Comparison of ENCODE assay signal across 1 cellular context in the genomic region with DNA sequence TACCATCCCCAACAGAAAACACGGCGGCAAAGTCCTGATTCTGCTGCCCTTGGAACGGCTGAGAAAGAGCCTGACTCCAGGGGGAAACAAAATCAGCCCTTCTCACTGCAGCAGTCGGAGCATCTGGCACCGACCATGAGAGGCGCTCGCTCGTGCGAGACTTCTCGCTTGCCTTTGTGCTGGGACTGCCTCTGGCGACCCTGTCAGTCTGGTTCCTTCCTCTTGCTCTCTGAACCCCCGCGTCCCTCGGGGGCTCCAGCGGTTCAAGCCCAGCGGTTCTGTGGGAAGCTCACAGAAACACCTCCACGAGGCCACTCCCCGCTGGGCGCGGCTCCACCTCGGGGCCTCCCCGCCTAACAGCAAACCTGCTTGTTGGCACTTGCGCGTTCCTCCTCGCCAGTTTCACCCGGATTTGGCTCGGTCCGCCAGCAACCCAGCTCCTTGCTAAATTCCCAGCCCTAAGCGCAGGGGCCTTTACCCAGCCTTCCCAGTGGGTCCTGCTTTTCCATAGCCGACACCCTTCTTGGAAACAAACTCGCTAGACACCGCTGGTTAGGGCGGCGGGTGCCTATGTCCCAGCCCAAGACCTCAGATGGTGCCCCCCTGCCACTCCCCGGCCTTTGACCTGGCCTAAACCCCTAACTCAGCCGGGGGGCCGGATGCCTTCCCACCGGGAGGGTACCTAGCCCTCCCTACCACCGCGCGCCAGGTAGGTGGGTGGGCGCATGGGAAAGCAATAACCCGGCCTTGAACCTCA.
TF ChIP-seq lines count a peak whose summit lies in the region.

No MANE protein-coding gene starts in this region.

TF ChIP-seq in HEK293, 187 proteins besides CTCF, POLR2A, EP300 and RAD21 (continued from another document and continues in another):
- TF ChIP-seq, protein P1, sequence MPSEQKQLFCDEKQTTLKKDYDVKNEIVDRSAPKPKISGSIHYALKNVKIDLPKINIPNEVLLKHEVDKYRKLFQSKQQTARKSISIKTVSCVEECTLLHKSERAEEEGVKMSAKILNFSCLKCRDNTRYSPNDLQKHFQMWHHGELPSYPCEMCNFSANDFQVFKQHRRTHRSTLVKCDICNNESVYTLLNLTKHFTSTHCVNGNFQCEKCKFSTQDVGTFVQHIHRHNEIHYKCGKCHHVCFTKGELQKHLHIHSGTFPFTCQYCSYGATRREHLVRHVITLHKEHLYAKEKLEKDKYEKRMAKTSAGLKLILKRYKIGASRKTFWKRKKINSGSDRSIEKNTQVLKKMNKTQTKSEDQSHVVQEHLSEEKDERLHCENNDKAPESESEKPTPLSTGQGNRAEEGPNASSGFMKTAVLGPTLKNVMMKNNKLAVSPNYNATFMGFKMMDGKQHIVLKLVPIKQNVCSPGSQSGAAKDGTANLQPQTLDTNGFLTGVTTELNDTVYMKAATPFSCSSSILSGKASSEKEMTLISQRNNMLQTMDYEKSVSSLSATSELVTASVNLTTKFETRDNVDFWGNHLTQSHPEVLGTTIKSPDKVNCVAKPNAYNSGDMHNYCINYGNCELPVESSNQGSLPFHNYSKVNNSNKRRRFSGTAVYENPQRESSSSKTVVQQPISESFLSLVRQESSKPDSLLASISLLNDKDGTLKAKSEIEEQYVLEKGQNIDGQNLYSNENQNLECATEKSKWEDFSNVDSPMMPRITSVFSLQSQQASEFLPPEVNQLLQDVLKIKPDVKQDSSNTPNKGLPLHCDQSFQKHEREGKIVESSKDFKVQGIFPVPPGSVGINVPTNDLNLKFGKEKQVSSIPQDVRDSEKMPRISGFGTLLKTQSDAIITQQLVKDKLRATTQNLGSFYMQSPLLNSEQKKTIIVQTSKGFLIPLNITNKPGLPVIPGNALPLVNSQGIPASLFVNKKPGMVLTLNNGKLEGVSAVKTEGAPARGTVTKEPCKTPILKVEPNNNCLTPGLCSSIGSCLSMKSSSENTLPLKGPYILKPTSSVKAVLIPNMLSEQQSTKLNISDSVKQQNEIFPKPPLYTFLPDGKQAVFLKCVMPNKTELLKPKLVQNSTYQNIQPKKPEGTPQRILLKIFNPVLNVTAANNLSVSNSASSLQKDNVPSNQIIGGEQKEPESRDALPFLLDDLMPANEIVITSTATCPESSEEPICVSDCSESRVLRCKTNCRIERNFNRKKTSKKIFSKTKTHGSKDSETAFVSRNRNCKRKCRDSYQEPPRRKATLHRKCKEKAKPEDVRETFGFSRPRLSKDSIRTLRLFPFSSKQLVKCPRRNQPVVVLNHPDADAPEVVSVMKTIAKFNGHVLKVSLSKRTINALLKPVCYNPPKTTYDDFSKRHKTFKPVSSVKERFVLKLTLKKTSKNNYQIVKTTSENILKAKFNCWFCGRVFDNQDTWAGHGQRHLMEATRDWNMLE (tag by site-specific recombination; conservative IDR thresholded peaks at IDR 0.05; ENCODE audit: low read depth) = no peak
- TF ChIP-seq ZNF514 (tag by site-specific recombination; IDR thresholded peaks at IDR 0.05) = no peak
- TF ChIP-seq ZNF580 (tag by site-specific recombination; IDR thresholded peaks at IDR 0.05) = no peak
- TF ChIP-seq ZNF266 (tag by site-specific recombination; IDR thresholded peaks at IDR 0.05; ENCODE audit: low read depth) = no peak
- no peak for TF ChIP-seq ZNF660 (tag by site-specific recombination; IDR thresholded peaks at IDR 0.05)
- no peak for TF ChIP-seq ZNF423 (tag by site-specific recombination; IDR thresholded peaks at IDR 0.05)
- no peak for TF ChIP-seq ZNF561 (tag by site-specific recombination; IDR thresholded peaks at IDR 0.05; ENCODE audit: borderline replicate concordance)
- no peak for TF ChIP-seq YY2 (tag by site-specific recombination; IDR thresholded peaks at IDR 0.05)
- no peak for TF ChIP-seq SP2 (tag by site-specific recombination; IDR thresholded peaks at IDR 0.05)
- TF ChIP-seq FEZF1 (tag by site-specific recombination; IDR thresholded peaks at IDR 0.05) = no peak
- no peak for TF ChIP-seq ZNF19 (tag by site-specific recombination; IDR thresholded peaks at IDR 0.05; ENCODE audit: low read depth)
- no peak for TF ChIP-seq ZNF146 (tag by site-specific recombination; IDR thresholded peaks at IDR 0.05)
- TF ChIP-seq ZNF157 (tag by site-specific recombination; IDR thresholded peaks at IDR 0.05) = no peak
- TF ChIP-seq TCF7L2 (IDR thresholded peaks at IDR 0.05; ENCODE audit: borderline replicate concordance, low read depth, low read length) = no peak
- TF ChIP-seq ZNF280C (tag by site-specific recombination; IDR thresholded peaks at IDR 0.05) = no peak
- no peak for TF ChIP-seq ZNF48 (tag by site-specific recombination; IDR thresholded peaks at IDR 0.05)
- TF ChIP-seq ZNF558 (tag by site-specific recombination; IDR thresholded peaks at IDR 0.05) = no peak
- no peak for TF ChIP-seq INSM2 (tag by site-specific recombination; IDR thresholded peaks at IDR 0.05)
- no peak for TF ChIP-seq ZNF23 (tag by site-specific recombination; IDR thresholded peaks at IDR 0.05; ENCODE audit: borderline replicate concordance)
- no peak for TF ChIP-seq ZNF10 (tag by site-specific recombination; IDR thresholded peaks at IDR 0.05)
- TF ChIP-seq, protein P2, sequence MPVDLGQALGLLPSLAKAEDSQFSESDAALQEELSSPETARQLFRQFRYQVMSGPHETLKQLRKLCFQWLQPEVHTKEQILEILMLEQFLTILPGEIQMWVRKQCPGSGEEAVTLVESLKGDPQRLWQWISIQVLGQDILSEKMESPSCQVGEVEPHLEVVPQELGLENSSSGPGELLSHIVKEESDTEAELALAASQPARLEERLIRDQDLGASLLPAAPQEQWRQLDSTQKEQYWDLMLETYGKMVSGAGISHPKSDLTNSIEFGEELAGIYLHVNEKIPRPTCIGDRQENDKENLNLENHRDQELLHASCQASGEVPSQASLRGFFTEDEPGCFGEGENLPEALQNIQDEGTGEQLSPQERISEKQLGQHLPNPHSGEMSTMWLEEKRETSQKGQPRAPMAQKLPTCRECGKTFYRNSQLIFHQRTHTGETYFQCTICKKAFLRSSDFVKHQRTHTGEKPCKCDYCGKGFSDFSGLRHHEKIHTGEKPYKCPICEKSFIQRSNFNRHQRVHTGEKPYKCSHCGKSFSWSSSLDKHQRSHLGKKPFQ (tag by site-specific recombination; IDR thresholded peaks at IDR 0.05) = no peak
- TF ChIP-seq BCL11B (tag by site-specific recombination; IDR thresholded peaks at IDR 0.05; ENCODE audit: low read depth) = no peak
- peak; percentile 47 for TF ChIP-seq ZXDB (tag by site-specific recombination; IDR thresholded peaks at IDR 0.05)
- TF ChIP-seq ZNF544 (tag by site-specific recombination; IDR thresholded peaks at IDR 0.05) = no peak
- TF ChIP-seq SCRT1 (tag by site-specific recombination; IDR thresholded peaks at IDR 0.05; ENCODE audit: borderline replicate concordance) = no peak
- no peak for TF ChIP-seq ZNF175 (tag by site-specific recombination; IDR thresholded peaks at IDR 0.05)
- peak; percentile 52; the same call in 1 of the 2 replicates for TF ChIP-seq ZNF76 (tag by site-specific recombination; IDR thresholded peaks at IDR 0.05; ENCODE audit: borderline replicate concordance, low read depth)
- TF ChIP-seq, protein P3, sequence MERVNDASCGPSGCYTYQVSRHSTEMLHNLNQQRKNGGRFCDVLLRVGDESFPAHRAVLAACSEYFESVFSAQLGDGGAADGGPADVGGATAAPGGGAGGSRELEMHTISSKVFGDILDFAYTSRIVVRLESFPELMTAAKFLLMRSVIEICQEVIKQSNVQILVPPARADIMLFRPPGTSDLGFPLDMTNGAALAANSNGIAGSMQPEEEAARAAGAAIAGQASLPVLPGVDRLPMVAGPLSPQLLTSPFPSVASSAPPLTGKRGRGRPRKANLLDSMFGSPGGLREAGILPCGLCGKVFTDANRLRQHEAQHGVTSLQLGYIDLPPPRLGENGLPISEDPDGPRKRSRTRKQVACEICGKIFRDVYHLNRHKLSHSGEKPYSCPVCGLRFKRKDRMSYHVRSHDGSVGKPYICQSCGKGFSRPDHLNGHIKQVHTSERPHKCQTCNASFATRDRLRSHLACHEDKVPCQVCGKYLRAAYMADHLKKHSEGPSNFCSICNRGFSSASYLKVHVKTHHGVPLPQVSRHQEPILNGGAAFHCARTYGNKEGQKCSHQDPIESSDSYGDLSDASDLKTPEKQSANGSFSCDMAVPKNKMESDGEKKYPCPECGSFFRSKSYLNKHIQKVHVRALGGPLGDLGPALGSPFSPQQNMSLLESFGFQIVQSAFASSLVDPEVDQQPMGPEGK (tag by site-specific recombination; IDR thresholded peaks at IDR 0.05) = peak; percentile 48
- no peak for TF ChIP-seq ZSCAN23 (tag by site-specific recombination; IDR thresholded peaks at IDR 0.05)
- no peak for TF ChIP-seq ZBTB10 (tag by site-specific recombination; IDR thresholded peaks at IDR 0.05)
- TF ChIP-seq ZNF677 (tag by site-specific recombination; IDR thresholded peaks at IDR 0.05) = no peak
- TF ChIP-seq ZNF670 (tag by site-specific recombination; IDR thresholded peaks at IDR 0.05; ENCODE audit: low read depth) = no peak
- no peak for TF ChIP-seq KLF9 (tag by site-specific recombination; IDR thresholded peaks at IDR 0.05; ENCODE audit: low read depth)
- no peak for TF ChIP-seq ZNF645 (tag by site-specific recombination; IDR thresholded peaks at IDR 0.05)
- TF ChIP-seq ZNF530 (tag by site-specific recombination; IDR thresholded peaks at IDR 0.05; ENCODE audit: low read depth) = no peak
- no peak for TF ChIP-seq ZBTB17 (tag by site-specific recombination; IDR thresholded peaks at IDR 0.05)
- no peak for TF ChIP-seq ZFHX2 (tag by site-specific recombination; conservative IDR thresholded peaks at IDR 0.05)
- TF ChIP-seq ZNF747 (tag by site-specific recombination; IDR thresholded peaks at IDR 0.05) = no peak
- TF ChIP-seq MYNN (tag by site-specific recombination; IDR thresholded peaks at IDR 0.05; ENCODE audit: borderline replicate concordance) = no peak
- TF ChIP-seq ZNF792 (tag by site-specific recombination; IDR thresholded peaks at IDR 0.05) = no peak
- TF ChIP-seq, protein P4, sequence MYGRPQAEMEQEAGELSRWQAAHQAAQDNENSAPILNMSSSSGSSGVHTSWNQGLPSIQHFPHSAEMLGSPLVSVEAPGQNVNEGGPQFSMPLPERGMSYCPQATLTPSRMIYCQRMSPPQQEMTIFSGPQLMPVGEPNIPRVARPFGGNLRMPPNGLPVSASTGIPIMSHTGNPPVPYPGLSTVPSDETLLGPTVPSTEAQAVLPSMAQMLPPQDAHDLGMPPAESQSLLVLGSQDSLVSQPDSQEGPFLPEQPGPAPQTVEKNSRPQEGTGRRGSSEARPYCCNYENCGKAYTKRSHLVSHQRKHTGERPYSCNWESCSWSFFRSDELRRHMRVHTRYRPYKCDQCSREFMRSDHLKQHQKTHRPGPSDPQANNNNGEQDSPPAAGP (tag by site-specific recombination; IDR thresholded peaks at IDR 0.05) = no peak
- TF ChIP-seq ZNF24 (tag by site-specific recombination; IDR thresholded peaks at IDR 0.05) = no peak
- TF ChIP-seq HOXD13 (CRISPR knock-in tag; IDR thresholded peaks at IDR 0.05; ENCODE audit: borderline replicate concordance) = no peak
- TF ChIP-seq ZBTB20 (tag by site-specific recombination; IDR thresholded peaks at IDR 0.05) = no peak
